9 cellular contexts compared by ENCODE assay signal in the genomic region with DNA sequence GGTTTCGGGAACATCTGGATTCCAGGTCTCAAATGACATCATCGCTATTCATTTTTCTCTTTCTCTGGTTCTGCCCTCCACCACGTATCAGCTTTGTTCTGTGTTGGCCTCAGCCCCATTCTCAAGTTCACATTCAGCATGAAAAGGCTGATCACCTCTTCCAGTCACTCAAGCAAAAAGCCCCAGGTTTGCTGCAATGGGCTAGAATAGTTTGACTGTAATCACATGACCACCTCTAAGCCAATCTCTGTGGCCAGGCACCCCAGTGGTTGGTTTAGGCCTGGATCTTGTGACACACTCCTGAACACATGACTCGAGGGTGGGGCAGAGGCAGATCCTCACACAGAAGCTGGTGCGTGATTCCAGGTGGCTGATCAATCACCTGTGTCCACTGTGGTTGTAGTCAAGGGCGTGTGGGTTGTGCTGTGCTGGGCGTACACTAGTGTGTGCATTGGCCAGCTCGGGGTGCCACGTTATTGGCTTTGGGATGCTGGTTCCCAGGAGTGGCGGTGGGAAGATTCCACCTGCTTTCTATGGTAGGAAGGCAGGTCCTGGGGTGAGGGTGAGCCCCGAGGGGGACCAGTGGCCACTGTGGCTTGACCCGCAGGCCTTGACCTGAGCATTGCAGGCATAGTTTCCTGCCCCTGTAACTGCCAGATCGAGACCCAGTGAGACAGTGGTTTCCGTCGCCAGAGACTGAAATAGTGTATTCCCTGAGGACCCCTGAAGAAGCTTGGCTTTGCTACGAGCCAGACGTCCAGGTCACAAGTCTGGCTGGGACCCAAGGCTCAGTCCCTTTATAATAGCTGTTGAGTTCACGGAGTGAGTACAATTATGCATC. TPM values are rescaled to one million over a fixed set of nuclear protein-coding genes. Genes with fewer than 3 reads are reported as not detected.
DNase-seq lines count a peak whose midpoint lies in the region; ATAC-seq and TF ChIP-seq lines count a peak whose summit lies in the region.
"Had no signal": no experiment of that assay in that cellular context is flagged by ENCODE, and none has a peak within 500 bp of the region (broad histone marks: within the 10 kb centered on the region; RNA-seq: fewer than 3 reads in every experiment).

No MANE protein-coding gene starts in this region.

- H3K4me3 Mint-ChIP-seq in chondrocyte (ENCODE audit: unreplicated experiment) (no peak overlapping the region), endothelial cell (ENCODE audit: unreplicated experiment) (no peak overlapping the region)
- H3K4me3 Mint-ChIP-seq: activated naive CD8-positive, alpha-beta T cell had no signal

- no peaks in the 10 kb centered on the region for H3K27me3 ChIP-seq in aorta (ENCODE audit: control insufficient read depth in 1 of 2, insufficient read depth in 2 of 2, low read length in 1 of 2)

- H3K4me1 ChIP-seq in aorta (ENCODE audit: control insufficient read depth in 1 of 2, insufficient read depth in 2 of 2, low read length in 2 of 2): peaks cover 0 to 2% of the 10 kb centered on the region in 2 donors

- no peaks in the 10 kb centered on the region for H3K9me3 ChIP-seq in aorta (ENCODE audit: control insufficient read depth, low read length)

- H3K27me3 Mint-ChIP-seq in chondrocyte (ENCODE audit: low read depth) (no peaks in the 10 kb centered on the region), endothelial cell (ENCODE audit: unreplicated experiment) (peaks cover 3% of the 10 kb centered on the region)
- H3K27me3 Mint-ChIP-seq: activated naive CD8-positive, alpha-beta T cell had no signal

- H3K36me3 Mint-ChIP-seq in chondrocyte (ENCODE audit: low read depth) (peaks cover 8% of the 10 kb centered on the region), endothelial cell (ENCODE audit: low read depth, unreplicated experiment) (peaks cover 3% of the 10 kb centered on the region)

- H3K36me3 ChIP-seq in aorta (ENCODE audit: control insufficient read depth in 1 of 2, insufficient read depth in 2 of 2, low read length in 1 of 2): no peaks in the 10 kb centered on the region

- 34 to 40% methylated on average over 18 of the region's 18 CpGs for WGBS in aorta, 2 donors

- H3K27ac Mint-ChIP-seq in chondrocyte (ENCODE audit: unreplicated experiment) (peak overlapping the region; percentile 22), endothelial cell (ENCODE audit: unreplicated experiment) (no peak overlapping the region)
- H3K27ac Mint-ChIP-seq: activated naive CD8-positive, alpha-beta T cell had no signal

- no peak overlapping the region for H3K4me3 ChIP-seq in aorta (ENCODE audit: low read length in 2 of 2)

- H3K4me1 Mint-ChIP-seq in chondrocyte (ENCODE audit: low read depth): peaks cover 42% of the 10 kb centered on the region
- no peaks in the 10 kb centered on the region for H3K4me1 Mint-ChIP-seq in endothelial cell (ENCODE audit: unreplicated experiment)

- H3K9me3 Mint-ChIP-seq in chondrocyte (ENCODE audit: low read depth) (no peaks in the 10 kb centered on the region), endothelial cell (ENCODE audit: unreplicated experiment) (no peaks in the 10 kb centered on the region)

- intact Hi-C loops in aorta (cut with DNase I): no loop called here

- ATAC-seq in GM19035 (IDR thresholded peaks at IDR 0.05; ENCODE audit: unreplicated experiment) (peak; percentile 64), HG03097 (IDR thresholded peaks at IDR 0.05; ENCODE audit: low FRiP score, unreplicated experiment) (peak; percentile 80), aorta (ENCODE audit: low FRiP score) (peak; percentile 42)

- peak; percentile 10 for DNase-seq in CD1c-positive myeloid dendritic cell (ENCODE audit: extremely low spot score)
- no peak for DNase-seq in chondrocyte (ENCODE audit: low spot score)
- DNase-seq in aorta: peak; percentile 66 to 85
- DNase-seq in NCI-H69 (lab: John Stamatoyannopoulos, UW): no peak
- DNase-seq in GOT3 (lab: John Stamatoyannopoulos, UW): no peak
- no peak for DNase-seq in endothelial cell (ENCODE audit: low spot score)

- TF ChIP-seq CTCF in chondrocyte (IDR thresholded peaks at IDR 0.05): no peak
- no peak for TF ChIP-seq CTCF in endothelial cell (IDR thresholded peaks at IDR 0.05; ENCODE audit: unreplicated experiment)

- H3K27ac ChIP-seq in aorta (ENCODE audit: low read depth in 1 of 2, low read length in 2 of 2): peak overlapping the region in 1 of 2 donors; percentile 83

RNA-seq across cellular contexts. Expression of gene EEF2K, which starts 12.0 kb away (rescaled TPM):
- 32.6 to 37.5 TPM (median 34.3 TPM) in 3 replicates for total RNA-seq in chondrocyte
- 10 to 100 TPM; 40.6 to 56.3 TPM for total RNA-seq in aorta
- 10 to 100 TPM in 1 of 2 donors, 1 to 10 TPM in 1; 9.3 to 12.1 TPM for polyA plus RNA-seq in aorta
- 19.3 TPM for total RNA-seq in endothelial cell (ENCODE audit: unreplicated experiment)

RNA-seq across cellular contexts. Expression of gene SDR42E2, which starts 55.8 kb away (rescaled TPM):
- not detected in 3 replicates for total RNA-seq in chondrocyte
- not detected for total RNA-seq in aorta
- under 1 TPM in 1 of 2 donors, not detected in 1; 0.10 TPM for polyA plus RNA-seq in aorta
- 0.10 TPM for total RNA-seq in endothelial cell (ENCODE audit: unreplicated experiment)

Comparison
In these comparisons a context has a peak if more than half of its experiments do, and no peak if none do; other contexts are left out.
1. DNase-seq: peak in CD1c-positive myeloid dendritic cell (single experiment) and aorta (2 of 2); none in chondrocyte (single experiment), NCI-H69 (single experiment), GOT3 (single experiment) and endothelial cell (single experiment).
2. Peak in every context shown above with its lines, with median percentiles within 50 percentile points of each other: ATAC-seq.